Comparison of ENCODE assay signal across 24 cellular contexts in genomic region chr6:5754904-5755303, GRCh38.
DNase-seq lines count a peak whose midpoint lies in the region; ATAC-seq, FAIRE-seq and TF ChIP-seq lines count a peak whose summit lies in the region.
"Had no signal": no experiment of that assay in that cellular context is flagged by ENCODE, and none has a peak within 500 bp of the region (broad histone marks: within the 10 kb centered on the region; RNA-seq: fewer than 3 reads in every experiment).

No MANE protein-coding gene starts in this region.

- H3K4me3 Mint-ChIP-seq in endodermal cell: no peak overlapping the region
- H3K4me3 Mint-ChIP-seq: B cell; CD14-positive monocyte; CD4-positive, CD25-positive, alpha-beta regulatory T cell; CD8-positive, alpha-beta memory T cell had no signal

- peaks cover 30% of the 10 kb centered on the region for H3K36me3 Mint-ChIP-seq in endodermal cell (ENCODE audit: low read depth)

- no peaks in the 10 kb centered on the region for H4K20me1 ChIP-seq in SK-N-SH (ENCODE audit: insufficient read depth)
- H4K20me1 ChIP-seq in HepG2 (ENCODE audit: insufficient read depth, low read length): no peaks in the 10 kb centered on the region

- FAIRE-seq in HepG2 (lab: Jason Lieb, UNC): no peak
- FAIRE-seq: A549, GM12891, GM19239 had no signal

- H3K9me3 ChIP-seq in SK-N-SH (peaks cover 5% of the 10 kb centered on the region; the same call in 1 of the 2 replicates), endodermal cell (ENCODE audit: control insufficient read depth, low read length) (peaks cover 31% of the 10 kb centered on the region), HepG2 (ENCODE audit: low read length) (peaks cover 9% of the 10 kb centered on the region)

- H3K9me2 ChIP-seq in SK-N-SH: no peaks in the 10 kb centered on the region

- no peak for DNase-seq in SK-N-SH
- no peak for DNase-seq in endodermal cell
- DNase-seq in HepG2 (ENCODE audit: low spot score): no peak
- DNase-seq: AML-193; C1 segment of cervical spinal cord; CD4-positive, alpha-beta memory T cell; CD4-positive, CD25-positive, alpha-beta regulatory T cell; CD8-positive, alpha-beta memory T cell; COR-L47; DMS 273 treated with DMSO at 0.1 percent for 48 hours; DMS153; DMS53; DMS79; DND-41; EL; GDM1 had no signal

- H3K27me3 ChIP-seq in SK-N-SH (ENCODE audit: insufficient read depth) (no peaks in the 10 kb centered on the region), endodermal cell (ENCODE audit: control insufficient read depth, insufficient read depth, low read length, poor library complexity, severe bottlenecking) (no peaks in the 10 kb centered on the region), HepG2 (ENCODE audit: control insufficient read depth in 1 of 2, insufficient read depth in 2 of 2, low read length in 2 of 2) (no peaks in the 10 kb centered on the region)

- H3K79me2 ChIP-seq in SK-N-SH (ENCODE audit: insufficient read depth): no peaks in the 10 kb centered on the region
- H3K79me2 ChIP-seq in HepG2 (ENCODE audit: insufficient read depth, low read length): no peaks in the 10 kb centered on the region

- H2AFZ ChIP-seq in SK-N-SH (ENCODE audit: low read depth) (no peak overlapping the region), HepG2 (ENCODE audit: low read length) (no peak overlapping the region)

- TF ChIP-seq RAD21 in SK-N-SH (IDR thresholded peaks at IDR 0.05; ENCODE audit: low read length) (no peak), HepG2 (CRISPR knock-in tag; IDR thresholded peaks at IDR 0.05) (no peak)

- 93% methylated on average over 2 of the region's 2 CpGs for WGBS in SK-N-SH (ENCODE audit: low lambda C conversion rate)
- 80 to 100% methylated on average over 1 of the region's 2 CpGs for WGBS in endodermal cell (ENCODE audit: insufficient coverage in 1 of 2, insufficient read length in 1 of 2), 2 experiments
- WGBS in HepG2 (ENCODE audit: low lambda C conversion rate): 82% methylated on average over 2 of the region's 2 CpGs

- H3K27me3 Mint-ChIP-seq in endodermal cell (ENCODE audit: insufficient read depth): no peaks in the 10 kb centered on the region
- H3K27me3 Mint-ChIP-seq: B cell; CD4-positive, alpha-beta memory T cell; CD4-positive, CD25-positive, alpha-beta regulatory T cell; CD8-positive, alpha-beta memory T cell had no signal

- intact Hi-C loops in HepG2 (cut with micrococcal nuclease; ENCODE audit: unreplicated experiment): no loop called here

- H3K4me1 Mint-ChIP-seq in endodermal cell: peaks cover 13% of the 10 kb centered on the region
- H3K4me1 Mint-ChIP-seq: CD14-positive monocyte had no signal

- in situ Hi-C loops in HepG2 (cut with HindIII; ENCODE audit: extremely low pct_ligation_motif_present, low pct_unique_long_range_greater_than_20kb): no loop called here

- BruUV-seq in HepG2 (replicated peaks; lab: Mats Ljungman, UMichigan): no TSS peak

- CTCF ChIA-PET in SK-N-SH (lab: Yijun Ruan, JAX) (no interaction called here), HepG2 (lab: Yijun Ruan, JAX; ENCODE audit: low intra/inter-chr PET ratio, low total read pairs) (no interaction called here)

- ATAC-seq in SK-N-SH treated with all-trans-retinoic acid at 6 μM for 48 hours (no peak), HG03442 (IDR thresholded peaks at IDR 0.05; ENCODE audit: unreplicated experiment) (no peak), HepG2 (no peak)
- ATAC-seq: A549 had no signal

- no peak overlapping the region for H3K27ac Mint-ChIP-seq in endodermal cell
- H3K27ac Mint-ChIP-seq: B cell; CD14-positive monocyte; CD4-positive, CD25-positive, alpha-beta regulatory T cell; CD8-positive, alpha-beta memory T cell had no signal

- H3K27ac ChIP-seq in SK-N-SH (ENCODE audit: low read depth in 2 of 2, low read length in 1 of 2) (no peak overlapping the region), endodermal cell (ENCODE audit: low read depth, low read length) (no peak overlapping the region), HepG2 (ENCODE audit: extremely low read length, insufficient read depth, low read length) (no peak overlapping the region)
- H3K27ac ChIP-seq: 22Rv1, A549 had no signal

- H3K4me1 ChIP-seq in SK-N-SH (ENCODE audit: control insufficient read depth in 1 of 2, insufficient read depth in 2 of 2, low read depth in 1 of 2, low read length in 1 of 2) (peaks cover 12 to 17% of the 10 kb centered on the region in 2 experiments; a peak in 3 of 4 replicates), endodermal cell (ENCODE audit: control insufficient read depth, insufficient read depth, low read length) (peaks cover 10% of the 10 kb centered on the region), HepG2 (ENCODE audit: insufficient read depth, low read length) (no peaks in the 10 kb centered on the region)
- H3K4me1 ChIP-seq: A549 had no signal

- H3K4me3 ChIP-seq in SK-N-SH (ENCODE audit: low read depth in 2 of 2, low read length in 1 of 2): no peak overlapping the region
- H3K4me3 ChIP-seq in endodermal cell (ENCODE audit: low read length): peak overlapping the region; percentile 6
- H3K4me3 ChIP-seq in HepG2 (replicated peaks in 1 of 3; ENCODE audit: insufficient read depth in 1 of 3, low read depth in 2 of 3, low read length in 3 of 3): no peak overlapping the region
- H3K4me3 ChIP-seq: A549 had no signal

- POLR2A ChIA-PET in SK-N-SH (lab: Yijun Ruan, JAX): no interaction called here
- POLR2A ChIA-PET in HepG2 (lab: Yijun Ruan, JAX): no interaction called here

- TF ChIP-seq CTCF in SK-N-SH (IDR thresholded peaks at IDR 0.05): no peak
- no peak for TF ChIP-seq CTCF in endodermal cell (conservative IDR thresholded peaks at IDR 0.05)
- TF ChIP-seq CTCF in HepG2 (CRISPR knock-in tag; IDR thresholded peaks at IDR 0.05): no peak

- H3K9ac ChIP-seq in SK-N-SH: no peak overlapping the region
- no peak overlapping the region for H3K9ac ChIP-seq in endodermal cell (ENCODE audit: extremely low read depth, low read length, poor library complexity, severe bottlenecking)
- H3K9ac ChIP-seq in HepG2 (ENCODE audit: insufficient read depth, low read depth, low read length): no peak overlapping the region

- H3K36me3 ChIP-seq in SK-N-SH (replicated peaks in 1 of 2; ENCODE audit: control insufficient read depth in 1 of 2, insufficient read depth in 2 of 2, low read length in 1 of 2) (no peaks in the 10 kb centered on the region), endodermal cell (ENCODE audit: control insufficient read depth, insufficient read depth, low read length) (no peaks in the 10 kb centered on the region), HepG2 (replicated peaks in 1 of 2; ENCODE audit: control insufficient read depth in 1 of 2, insufficient read depth in 2 of 2, low read length in 2 of 2) (no peaks in the 10 kb centered on the region)

- TF ChIP-seq POLR2A in HepG2 (IDR thresholded peaks at IDR 0.05; ENCODE audit: insufficient read depth in 1 of 2, low read depth in 2 of 2, low read length in 2 of 2): no peak

- H3K9me3 Mint-ChIP-seq in endodermal cell: peaks cover 43% of the 10 kb centered on the region

- no peak for TF ChIP-seq EP300 in SK-N-SH (IDR thresholded peaks at IDR 0.05; ENCODE audit: borderline replicate concordance in 1 of 2, low read depth in 1 of 2, low read length in 1 of 2)
- no peak for TF ChIP-seq EP300 in HepG2 (IDR thresholded peaks at IDR 0.05; ENCODE audit: low read depth in 2 of 2, low read length in 2 of 2)
- TF ChIP-seq EP300 in HepG2 (CRISPR knock-in tag; IDR thresholded peaks at IDR 0.05; ENCODE audit: borderline replicate concordance): no peak

- H3F3A ChIP-seq in SK-N-SH (replicated peaks; ENCODE audit: insufficient read depth): no peaks in the 10 kb centered on the region

- H3K4me2 ChIP-seq in SK-N-SH: no peak overlapping the region
- no peak overlapping the region for H3K4me2 ChIP-seq in HepG2 (ENCODE audit: low read depth, low read length)
- H3K4me2 ChIP-seq: A549 had no signal

TF ChIP-seq in SK-N-SH treated with all-trans-retinoic acid at 6 μM for 48 hours, 23 proteins besides CTCF, POLR2A, EP300 and RAD21 (continues in another document):
- no peak for TF ChIP-seq TCF4 (CRISPR knock-in tag; IDR thresholded peaks at IDR 0.05; ENCODE audit: borderline replicate concordance)
- peak; percentile 97 for TF ChIP-seq ZFP30 (CRISPR knock-in tag; IDR thresholded peaks at IDR 0.05)

TF ChIP-seq in SK-N-SH, 30 proteins besides CTCF, POLR2A, EP300 and RAD21:
- TF ChIP-seq NFIC (IDR thresholded peaks at IDR 0.05; ENCODE audit: borderline replicate concordance) (no peak), FOXM1 (IDR thresholded peaks at IDR 0.05; ENCODE audit: low read depth) (no peak), MEF2A (IDR thresholded peaks at IDR 0.05; ENCODE audit: borderline replicate concordance, low read depth) (no peak)

TF ChIP-seq in HepG2, 621 proteins besides CTCF, POLR2A, EP300 and RAD21 (continues in another document):
- no peak for TF ChIP-seq ZNF660 (CRISPR knock-in tag; IDR thresholded peaks at IDR 0.05; ENCODE audit: borderline replicate concordance, low read depth)
- TF ChIP-seq MXI1 (IDR thresholded peaks at IDR 0.05; ENCODE audit: borderline replicate concordance, low read depth, low read length): no peak
